Comparison of ENCODE assay signal across 8 cellular contexts in genomic region chr18:58541137-58541788, GRCh38.
DNase-seq lines count a peak whose midpoint lies in the region; ATAC-seq, FAIRE-seq and TF ChIP-seq lines count a peak whose summit lies in the region.

No MANE protein-coding gene starts in this region.

- intact Hi-C loops in HepG2 (cut with micrococcal nuclease; ENCODE audit: unreplicated experiment) (loop anchor here (5.0 kb wide), 2 partner anchors 36 to 51 kb away; no protein-coding TSS in a partner anchor), right lobe of liver (cut with DNase I) (no loop called here)

- no peak overlapping the region for H3K4me2 ChIP-seq in HepG2 (ENCODE audit: low read depth, low read length)

- no peaks in the 10 kb centered on the region for H3K79me2 ChIP-seq in HepG2 (ENCODE audit: insufficient read depth, low read length)

- no peak overlapping the region for H3K4me3 ChIP-seq in HepG2 (replicated peaks in 1 of 3; ENCODE audit: insufficient read depth in 1 of 3, low read depth in 2 of 3, low read length in 3 of 3)
- H3K4me3 ChIP-seq in right lobe of liver, result no peak overlapping the region

- TF ChIP-seq CTCF in HepG2 (CRISPR knock-in tag; IDR thresholded peaks at IDR 0.05) (peak; percentile 40; the same call in 1 of the 2 replicates), right lobe of liver (IDR thresholded peaks at IDR 0.05) (peak in 1 of 4 donors; percentile 8), RWPE1 (conservative IDR thresholded peaks at IDR 0.05; ENCODE audit: low read depth) (no peak)

- POLR2A ChIA-PET in HepG2 (lab: Yijun Ruan, JAX), result no interaction called here
- POLR2A ChIA-PET in RWPE1 (lab: Yijun Ruan, JAX; ENCODE audit: low non-redundant PET), result no interaction called here

- DNase-seq in HepG2 (ENCODE audit: low spot score), result no peak
- DNase-seq in right lobe of liver, result no peak
- no peak for DNase-seq in RWPE1 (ENCODE audit: low spot score)
- DNase-seq in epithelial cell of prostate (ENCODE audit: low read depth, low spot score), result no peak
- no peak for DNase-seq in cortex of kidney (lab: John Stamatoyannopoulos, UW)
- DNase-seq in HK-2 (ENCODE audit: unreplicated experiment), result no peak
- DNase-seq in foreskin melanocyte, result no peak

- no peaks in the 10 kb centered on the region for H4K20me1 ChIP-seq in HepG2 (ENCODE audit: insufficient read depth, low read length)

- ATAC-seq in HepG2 (no peak), right lobe of liver (no peak), GM19328 (IDR thresholded peaks at IDR 0.05; ENCODE audit: unreplicated experiment) (no peak)

- peak; percentile 4 for FAIRE-seq in HepG2 (lab: Jason Lieb, UNC)

- H3K4me1 ChIP-seq in HepG2 (ENCODE audit: insufficient read depth, low read length) (peaks cover 93% of the 10 kb centered on the region), right lobe of liver (peaks cover 0 to 32% (median 15%) of the 10 kb centered on the region in 4 donors)

- no peaks in the 10 kb centered on the region for H3K36me3 ChIP-seq in HepG2 (replicated peaks in 1 of 2; ENCODE audit: control insufficient read depth in 1 of 2, insufficient read depth in 2 of 2, low read length in 2 of 2)
- H3K36me3 ChIP-seq in right lobe of liver, result no peaks in the 10 kb centered on the region

- no peak for TF ChIP-seq RAD21 in HepG2 (CRISPR knock-in tag; IDR thresholded peaks at IDR 0.05)

- BruUV-seq in HepG2 (replicated peaks; lab: Mats Ljungman, UMichigan), result no TSS peak

- WGBS in HepG2 (ENCODE audit: low lambda C conversion rate), result 94% methylated on average over 12 of the region's 13 CpGs
- WGBS in right lobe of liver (ENCODE audit: insufficient coverage, low coverage, low lambda C conversion rate, missing lambda C conversion rate), result 75% methylated on average over 8 of the region's 13 CpGs

- H3K9me3 ChIP-seq in HepG2 (ENCODE audit: low read length) (no peaks in the 10 kb centered on the region), right lobe of liver (no peaks in the 10 kb centered on the region)

- TF ChIP-seq POLR2A in HepG2 (IDR thresholded peaks at IDR 0.05; ENCODE audit: insufficient read depth in 1 of 2, low read depth in 2 of 2, low read length in 2 of 2) (no peak), right lobe of liver (IDR thresholded peaks at IDR 0.05) (no peak)

- no peak overlapping the region for H2AFZ ChIP-seq in HepG2 (ENCODE audit: low read length)

- in situ Hi-C loops in HepG2 (cut with HindIII; ENCODE audit: extremely low pct_ligation_motif_present, low pct_unique_long_range_greater_than_20kb), result loop anchor here (25.0 kb wide), 1 partner anchor 521 kb away; no protein-coding TSS in a partner anchor

- H3K27me3 ChIP-seq in HepG2 (ENCODE audit: control insufficient read depth in 1 of 2, insufficient read depth in 2 of 2, low read length in 2 of 2), result no peaks in the 10 kb centered on the region
- no peaks in the 10 kb centered on the region for H3K27me3 ChIP-seq in right lobe of liver

- no peak overlapping the region for H3K9ac ChIP-seq in HepG2 (ENCODE audit: insufficient read depth, low read depth, low read length)

- no peak for TF ChIP-seq EP300 in HepG2 (IDR thresholded peaks at IDR 0.05; ENCODE audit: low read depth in 2 of 2, low read length in 2 of 2)
- no peak for TF ChIP-seq EP300 in HepG2 (CRISPR knock-in tag; IDR thresholded peaks at IDR 0.05; ENCODE audit: borderline replicate concordance)

- CTCF ChIA-PET in HepG2 (lab: Yijun Ruan, JAX; ENCODE audit: low intra/inter-chr PET ratio, low total read pairs), result no interaction called here
- CTCF ChIA-PET in RWPE1 (lab: Yijun Ruan, JAX), result interaction anchor here (0.6 kb wide), 1 partner anchor 530 kb away, joined by 3 read pairs; no protein-coding TSS in a partner anchor

- H3K27ac ChIP-seq in HepG2 (ENCODE audit: extremely low read length, insufficient read depth, low read length) (no peak overlapping the region), right lobe of liver (peak overlapping the region in 1 of 3 donors; percentile 30), RWPE1 (peak overlapping the region; percentile 63), epithelial cell of prostate (peak overlapping the region; percentile 67)

TF ChIP-seq in HepG2, 621 proteins besides CTCF, POLR2A, EP300 and RAD21:
- TF ChIP-seq ZNF7 (CRISPR knock-in tag; IDR thresholded peaks at IDR 0.05), result no peak
- TF ChIP-seq ZBTB38 (CRISPR knock-in tag; IDR thresholded peaks at IDR 0.05), result 0 out of 2 replicates have a peak, but pooled peaks have one; percentile 32
- 0 out of 2 replicates have a peak, but pooled peaks have one; percentile 21 for TF ChIP-seq ZBTB43 (CRISPR knock-in tag; conservative IDR thresholded peaks at IDR 0.05)
